ENCODE assay signal across 1 cellular context in genomic region chr1:3606779-3607702, GRCh38.
TF ChIP-seq lines count a peak whose summit lies in the region.

No MANE protein-coding gene starts in this region.

TF ChIP-seq in IMR-90, 13 proteins besides CTCF, POLR2A, EP300 and RAD21 (continued from another document):
- TF ChIP-seq RFX5 (IDR thresholded peaks at IDR 0.05; ENCODE audit: low read depth, low read length) (no peak), BHLHE40 (IDR thresholded peaks at IDR 0.05; ENCODE audit: low read depth, low read length) (no peak), CHD1 (IDR thresholded peaks at IDR 0.05; ENCODE audit: low read depth, low read length) (no peak), CEBPB (IDR thresholded peaks at IDR 0.05; ENCODE audit: low read depth, low read length) (no peak), SMC3 (IDR thresholded peaks at IDR 0.05; ENCODE audit: low read depth, low read length) (no peak), ELK1 (IDR thresholded peaks at IDR 0.05; ENCODE audit: borderline replicate concordance, low read depth, low read length) (no peak)
